In the genomic region with DNA sequence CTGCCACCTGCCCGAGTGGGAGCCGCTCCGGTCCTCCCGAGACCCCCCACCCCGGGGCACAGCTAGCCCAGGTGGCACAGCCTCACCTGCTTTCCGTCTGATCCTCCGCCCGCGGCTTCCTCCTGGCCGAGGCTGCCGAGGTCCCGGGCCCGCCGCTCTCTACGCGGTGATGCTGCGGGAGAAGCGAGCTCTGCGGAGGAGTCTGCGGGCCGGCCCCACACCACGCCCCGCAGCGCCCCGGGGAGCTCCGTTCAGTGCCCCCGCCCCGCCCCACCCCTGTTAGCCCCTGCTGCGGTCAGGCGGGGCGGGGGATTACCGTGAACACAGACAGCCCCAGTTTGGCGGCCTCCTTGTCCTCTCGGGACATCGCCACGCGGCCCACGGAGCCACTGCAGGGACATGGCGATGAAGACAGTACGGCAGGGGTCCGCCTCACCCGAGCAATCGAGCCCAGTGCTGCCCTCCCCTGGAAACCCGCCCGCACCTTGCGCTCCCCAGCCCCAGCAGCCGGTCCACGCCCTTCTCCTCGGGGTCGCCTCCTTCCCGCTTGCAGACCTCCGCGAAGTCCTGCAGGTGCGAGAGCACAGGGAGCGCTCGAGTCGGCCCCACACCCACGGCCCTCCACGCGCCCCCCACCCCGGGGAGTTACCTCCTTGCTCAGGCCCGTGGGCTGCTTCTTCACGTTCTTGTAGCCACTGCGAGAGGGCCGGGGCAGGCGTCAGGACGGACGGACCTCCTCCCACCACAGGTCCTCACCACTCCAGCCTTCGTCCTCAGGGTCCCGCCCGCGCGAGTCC, we compare ENCODE assay signal across 8 cellular contexts. TPM values are rescaled to one million over a fixed set of nuclear protein-coding genes. Genes with fewer than 3 reads are reported as not detected.
A peak's percentile ranks its signal among the peaks of the same experiment; 100 is the strongest.
DNase-seq lines count a peak whose midpoint lies in the region; ATAC-seq and TF ChIP-seq lines count a peak whose summit lies in the region.

No MANE protein-coding gene starts in this region.

- no peak overlapping the region for H3K9ac ChIP-seq in HUES48 (ENCODE audit: low read depth, low read length)

- 6 to 7% methylated on average over 58 to 73 of the region's 73 CpGs for WGBS in lung, 2 donors
- WGBS in stomach, 5 donors = 0 to 6% (median 4%) methylated on average over 5 to 73 of the region's 73 CpGs

- peak; percentile 21 for ATAC-seq in lung (ENCODE audit: insufficient read depth, low FRiP score)

- H3K27ac ChIP-seq in HUES48 (ENCODE audit: low read depth, low read length) (no peak overlapping the region), lung (ENCODE audit: low read depth in 1 of 2, low read length in 1 of 2) (peak overlapping the region; percentile 23 to 65), stomach (peak overlapping the region; percentile 90 to 96 (median 95))

- TF ChIP-seq POLR2A in stomach (IDR thresholded peaks at IDR 0.05) = no peak

- H3K36me3 ChIP-seq in HUES48 (ENCODE audit: control insufficient read depth, insufficient read depth, low read length) (peaks cover 56% of the 10 kb centered on the region), lung (ENCODE audit: control insufficient read depth in 2 of 2, insufficient read depth in 2 of 2, low read length in 2 of 2) (peaks cover 9 to 43% of the 10 kb centered on the region in 2 donors), stomach (peaks cover 48 to 64% (median 57%) of the 10 kb centered on the region in 4 donors)

- H3K4me1 ChIP-seq in HUES48 (ENCODE audit: control insufficient read depth, insufficient read depth, low read length) = no peaks in the 10 kb centered on the region
- peaks cover 2 to 7% of the 10 kb centered on the region in 2 donors for H3K4me1 ChIP-seq in lung (ENCODE audit: control insufficient read depth in 2 of 2, insufficient read depth in 2 of 2, low read length in 2 of 2)
- peaks cover 20 to 51% (median 41%) of the 10 kb centered on the region in 4 donors for H3K4me1 ChIP-seq in stomach

- H3K4me3 ChIP-seq in HUES48 (ENCODE audit: low read depth, low read length) (peak overlapping the region; percentile 81), choroid plexus epithelial cell (ENCODE audit: low read depth, low read length) (peak overlapping the region; percentile 99), lung (peak overlapping the region; percentile 83), stomach (peak overlapping the region; percentile 78 to 90 (median 88))

- intact Hi-C loops in stomach (cut with DNase I; ENCODE audit: low total_unique reads) = no loop called here

- peak; percentile 48 for DNase-seq in COR-L47 (lab: John Stamatoyannopoulos, UW)
- peak; percentile 84 for DNase-seq in GM20000 (ENCODE audit: low spot score)
- DNase-seq in UCSD-AML1 (lab: John Stamatoyannopoulos, UW; ENCODE audit: unreplicated experiment) = peak; percentile 61
- peak; percentile 32 for DNase-seq in choroid plexus epithelial cell (ENCODE audit: low read depth)
- no peak for DNase-seq in lung (ENCODE audit: low spot score)
- DNase-seq in stomach = peak; percentile 53
- no peak for DNase-seq in DMS114 treated with DMSO at 0.1 percent for 48 hours (lab: John Stamatoyannopoulos, UW; ENCODE audit: unreplicated experiment)

- no peaks in the 10 kb centered on the region for H3K27me3 ChIP-seq in HUES48 (ENCODE audit: control insufficient read depth, insufficient read depth, low read length)
- H3K27me3 ChIP-seq in lung (ENCODE audit: control insufficient read depth, insufficient read depth) = no peaks in the 10 kb centered on the region
- H3K27me3 ChIP-seq in stomach = no peaks in the 10 kb centered on the region

- TF ChIP-seq CTCF in GM20000 (IDR thresholded peaks at IDR 0.05; ENCODE audit: extremely low read depth, missing control alignments) = peak; percentile 24
- peak; percentile 38 for TF ChIP-seq CTCF in choroid plexus epithelial cell (conservative IDR thresholded peaks at IDR 0.05; ENCODE audit: low read depth, low read length)
- no peak for TF ChIP-seq CTCF in lung (IDR thresholded peaks at IDR 0.05; ENCODE audit: control extremely low read depth, extremely low read depth)
- TF ChIP-seq CTCF in stomach (IDR thresholded peaks at IDR 0.05) = no peak

- no peaks in the 10 kb centered on the region for H3K9me3 ChIP-seq in HUES48 (ENCODE audit: control insufficient read depth, insufficient read depth, low read length)
- no peaks in the 10 kb centered on the region for H3K9me3 ChIP-seq in lung (ENCODE audit: control insufficient read depth in 2 of 2, insufficient read depth in 1 of 2, low read length in 1 of 2)
- no peaks in the 10 kb centered on the region for H3K9me3 ChIP-seq in stomach

- TF ChIP-seq EP300 in stomach (IDR thresholded peaks at IDR 0.05) = no peak

RNA-seq across cellular contexts. Expression of a gene that starts 0.9 kb away (rescaled TPM):
- total RNA-seq in lung = 10 to 100 TPM in 1 of 2 donors, 1 to 10 TPM in 1; 9.1 to 16.3 TPM
- polyA plus RNA-seq in lung = 10 to 100 TPM; 13.7 to 19.9 TPM
- total RNA-seq in stomach = 10 to 100 TPM in 2 of 5 donors, 1 to 10 TPM in 2, under 1 TPM in 1; 0.58 to 94.7 (median 5.0) TPM
- 10 to 100 TPM; 12.8 to 30.5 (median 20.0) TPM for polyA plus RNA-seq in stomach

RNA-seq across cellular contexts. Expression of a gene that starts 6.9 kb away (rescaled TPM):
- total RNA-seq in lung = 10 to 100 TPM; 44.4 to 60.0 TPM
- polyA plus RNA-seq in lung = 100 to 1,000 TPM in 1 of 2 donors, 10 to 100 TPM in 1; 86.6 to 137 TPM
- total RNA-seq in stomach = 100 to 1,000 TPM in 1 of 5 donors, 10 to 100 TPM in 4; 18.7 to 101 (median 77.4) TPM
- 100 to 1,000 TPM; 136 to 158 (median 156) TPM for polyA plus RNA-seq in stomach

RNA-seq across cellular contexts. Expression of a gene that starts 19.7 kb away (rescaled TPM):
- 100 to 1,000 TPM; 226 to 500 TPM for total RNA-seq in lung
- 100 to 1,000 TPM; 379 to 713 TPM for polyA plus RNA-seq in lung
- 100 to 1,000 TPM; 111 to 289 (median 131) TPM for total RNA-seq in stomach
- polyA plus RNA-seq in stomach = 100 to 1,000 TPM; 230 to 310 (median 271) TPM

RNA-seq across cellular contexts. Expression of a gene that starts 37.9 kb away (rescaled TPM):
- total RNA-seq in lung (100 to 1,000 TPM; 158 to 256 TPM), stomach (100 to 1,000 TPM; 179 to 326 (median 230) TPM)
- polyA plus RNA-seq in lung (100 to 1,000 TPM; 358 to 476 TPM), stomach (100 to 1,000 TPM; 457 to 613 (median 592) TPM)

RNA-seq across cellular contexts. Expression of a gene that starts 47.5 kb away (rescaled TPM):
- total RNA-seq in lung = 1 to 10 TPM; 1.8 to 6.7 TPM
- 1 to 10 TPM; 1.5 to 3.4 TPM for polyA plus RNA-seq in lung
- 10 to 100 TPM in 1 of 5 donors, 1 to 10 TPM in 2, not detected in 2; 1.3 to 26.6 (median 1.7) TPM for total RNA-seq in stomach
- 1 to 10 TPM in 1 of 3 donors, under 1 TPM in 2; 0.46 to 1.8 (median 0.87) TPM for polyA plus RNA-seq in stomach

Comparison
In these comparisons a context has a peak if more than half of its experiments do, and no peak if none do; other contexts are left out.
1. DNase-seq: peak in COR-L47 (single experiment), GM20000 (single experiment), UCSD-AML1 (single experiment), choroid plexus epithelial cell (single experiment) and stomach (single experiment); none in lung (single experiment) and DMS114 treated with DMSO at 0.1 percent for 48 hours (single experiment).
2. CTCF ChIP-seq: peak in GM20000 (single experiment) and choroid plexus epithelial cell (single experiment); none in lung (single experiment) and stomach (0 of 7).
3. Peak in every context shown above with its lines, with median percentiles within 50 percentile points of each other: H3K4me3 ChIP-seq.